8 cellular contexts compared by ENCODE assay signal in genomic region chr22:20783844-20784723, GRCh38. TPM values are rescaled to one million over a fixed set of nuclear protein-coding genes. Genes with fewer than 3 reads are reported as not detected.
A peak's percentile ranks its signal among the peaks of the same experiment; 100 is the strongest.
DNase-seq lines count a peak whose midpoint lies in the region; ATAC-seq and TF ChIP-seq lines count a peak whose summit lies in the region.

No MANE protein-coding gene starts in this region.

- H3K36me3 Mint-ChIP-seq in effector memory CD8-positive, alpha-beta T cell (ENCODE audit: insufficient read depth) = peaks cover 17% of the 10 kb centered on the region

- H3K27ac ChIP-seq in ACC112 (ENCODE audit: low read depth, low read length) (peak overlapping the region; percentile 91), tibial artery (no peak overlapping the region)

- H3K9me3 Mint-ChIP-seq in effector memory CD8-positive, alpha-beta T cell = no peaks in the 10 kb centered on the region

- H3K4me1 Mint-ChIP-seq in effector memory CD8-positive, alpha-beta T cell (ENCODE audit: low read depth in 2 of 2) = peaks cover 0 to 5% of the 10 kb centered on the region in 2 donors

- H3K4me1 ChIP-seq in ACC112 (ENCODE audit: control insufficient read depth, insufficient read depth, low read length, unreplicated experiment) = peaks cover 34% of the 10 kb centered on the region
- H3K4me1 ChIP-seq in tibial artery = no peaks in the 10 kb centered on the region

- H3K4me3 Mint-ChIP-seq in effector memory CD8-positive, alpha-beta T cell = no peak overlapping the region

- H3K27me3 ChIP-seq in ACC112 (ENCODE audit: insufficient read depth, low read length) (no peaks in the 10 kb centered on the region), tibial artery (no peaks in the 10 kb centered on the region)

- intact Hi-C loops in tibial artery (cut with DNase I; ENCODE audit: low total_unique reads) = no loop called here

- no peaks in the 10 kb centered on the region for H3K27me3 Mint-ChIP-seq in effector memory CD8-positive, alpha-beta T cell

- H3K4me3 ChIP-seq in ACC112 (ENCODE audit: low read depth, low read length) (no peak overlapping the region), WI38 (ENCODE audit: low read depth, low read length) (no peak overlapping the region), tibial artery (no peak overlapping the region)

- peak; percentile 73 for ATAC-seq in effector memory CD8-positive, alpha-beta T cell (replicated peaks)
- no peak for ATAC-seq in GM18519 (IDR thresholded peaks at IDR 0.05; ENCODE audit: low FRiP score, unreplicated experiment)

- no peaks in the 10 kb centered on the region for H3K79me2 ChIP-seq in ACC112 (ENCODE audit: control insufficient read depth, insufficient read depth, low read length, unreplicated experiment)

- H3K9me3 ChIP-seq in tibial artery = no peaks in the 10 kb centered on the region

- no peak overlapping the region for H2AFZ ChIP-seq in ACC112 (ENCODE audit: low read length, unreplicated experiment)

- H3K27ac Mint-ChIP-seq in effector memory CD8-positive, alpha-beta T cell = no peak overlapping the region

- TF ChIP-seq CTCF in WI38 (IDR thresholded peaks at IDR 0.05; ENCODE audit: low read depth, low read length) (peak; percentile 67), tibial artery (IDR thresholded peaks at IDR 0.05) (peak; percentile 23 to 47)

- peak; percentile 47 for DNase-seq in GM04503 (ENCODE audit: low read depth)
- DNase-seq in NCI-H146 treated with DMSO at 0.1 percent for 48 hours (lab: John Stamatoyannopoulos, UW; ENCODE audit: unreplicated experiment) = peak; percentile 23
- DNase-seq in effector memory CD8-positive, alpha-beta T cell = peak; percentile 30 to 45 (median 32)
- DNase-seq in myocyte (ENCODE audit: low read depth) = peak; percentile 78
- peak in 1 of 2 donors; percentile 36 for DNase-seq in tibial artery

- no peaks in the 10 kb centered on the region for H3K36me3 ChIP-seq in ACC112 (ENCODE audit: insufficient read depth, low read length)
- peaks cover 24 to 73% (median 41%) of the 10 kb centered on the region in 3 donors for H3K36me3 ChIP-seq in tibial artery

RNA-seq across cellular contexts. Expression of gene SERPIND1, which starts 10.2 kb away (rescaled TPM):
- not detected in 2 replicates for total RNA-seq in myocyte
- polyA plus RNA-seq in myocyte (2012) = 0.10 TPM
